8 cellular contexts compared by ENCODE assay signal in genomic region chr17:58007781-58008706, GRCh38. TPM values are rescaled to one million over a fixed set of nuclear protein-coding genes. Genes with fewer than 3 reads are reported as not detected.
DNase-seq lines count a peak whose midpoint lies in the region; ATAC-seq, FAIRE-seq and TF ChIP-seq lines count a peak whose summit lies in the region.

No MANE protein-coding gene starts in this region.

- H3K9me1 ChIP-seq in keratinocyte (ENCODE audit: control insufficient read depth, extremely low read depth, insufficient read depth, low read length) = no peaks in the 10 kb centered on the region

- H3K4me1 ChIP-seq in keratinocyte (ENCODE audit: control insufficient read depth, extremely low read depth, insufficient read depth, low read length) = peaks cover 33% of the 10 kb centered on the region
- H3K4me1 ChIP-seq in thoracic aorta (ENCODE audit: control insufficient read depth in 1 of 2, low read depth in 2 of 2) = peaks cover 10 to 39% of the 10 kb centered on the region in 2 donors

- no peak for FAIRE-seq in keratinocyte (lab: Jason Lieb, UNC)

- peak overlapping the region; percentile 100 for H3K9ac ChIP-seq in keratinocyte (ENCODE audit: control insufficient read depth, extremely low read depth, insufficient read depth, low read length)

- H3K27me3 ChIP-seq in keratinocyte (ENCODE audit: control insufficient read depth, extremely low read depth, insufficient read depth, low read length) (no peaks in the 10 kb centered on the region), thoracic aorta (replicated peaks; ENCODE audit: insufficient read depth) (no peaks in the 10 kb centered on the region)

- H3K36me3 ChIP-seq in keratinocyte (ENCODE audit: control insufficient read depth in 2 of 2, extremely low read depth in 1 of 2, insufficient read depth in 2 of 2, low read length in 2 of 2) (peaks cover 13 to 27% of the 10 kb centered on the region in 2 experiments), thoracic aorta (peaks cover 27% of the 10 kb centered on the region)

- H3K4me2 ChIP-seq in keratinocyte (ENCODE audit: control insufficient read depth, extremely low read depth, insufficient read depth, low read depth, low read length) = peak overlapping the region; percentile 99

- DNase-seq in AG09309 (ENCODE audit: low read depth) = no peak
- DNase-seq in activated naive CD8-positive, alpha-beta T cell treated with anti-CD3 and anti-CD28 coated beads, Interleukin-2, amount 10 ng/mL, durations not matched to agents 7 days and 5 days = no peak
- no peak for DNase-seq in keratinocyte (ENCODE audit: low read depth, low spot score)
- no peak for DNase-seq in thoracic aorta (ENCODE audit: low spot score)
- no peak for DNase-seq in stimulated activated CD4-positive, alpha-beta T cell treated with anti-CD3 and anti-CD28 coated beads, Interleukin-4, amount 100 ng/mL, for 4 hours
- DNase-seq in NOMO-1 treated with dmso at 0.1 percent for 144 hours (lab: John Stamatoyannopoulos, UW; ENCODE audit: unreplicated experiment) = no peak

- peaks cover 35% of the 10 kb centered on the region for H3K4me1 Mint-ChIP-seq in activated naive CD8-positive, alpha-beta T cell treated with anti-CD3 and anti-CD28 coated beads, Interleukin-2, amount 10 ng/mL, durations not matched to agents 7 days and 5 days

- H3K27ac Mint-ChIP-seq in activated naive CD8-positive, alpha-beta T cell treated with anti-CD3 and anti-CD28 coated beads, Interleukin-2, amount 10 ng/mL, durations not matched to agents 7 days and 5 days = peak overlapping the region; percentile 99

- H2AFZ ChIP-seq in keratinocyte (ENCODE audit: control insufficient read depth, low read length) = peak overlapping the region; percentile 88

- ATAC-seq in HG03342 (IDR thresholded peaks at IDR 0.05; ENCODE audit: unreplicated experiment) = peak; percentile 24
- ATAC-seq in activated naive CD8-positive, alpha-beta T cell treated with anti-CD3 and anti-CD28 coated beads, Interleukin-2, amount 10 ng/mL, durations not matched to agents 7 days and 5 days (ENCODE audit: low read depth) = peak; percentile 21
- ATAC-seq in thoracic aorta (ENCODE audit: insufficient number of reproducible peaks, low FRiP score, low read depth) = no peak

- no peaks in the 10 kb centered on the region for H3K9me3 ChIP-seq in keratinocyte (ENCODE audit: control insufficient read depth, low read depth, low read length)
- no peaks in the 10 kb centered on the region for H3K9me3 ChIP-seq in thoracic aorta

- H4K20me1 ChIP-seq in keratinocyte (ENCODE audit: control insufficient read depth, extremely low read depth, insufficient read depth, low read length) = peaks cover 25% of the 10 kb centered on the region

- peak; percentile 57 for TF ChIP-seq POLR2A in GM19099 (IDR thresholded peaks at IDR 0.05; ENCODE audit: extremely low read depth, insufficient read length, low read depth)

- no peak for TF ChIP-seq CTCF in AG09309 (IDR thresholded peaks at IDR 0.05; ENCODE audit: control insufficient read depth, insufficient read depth, low read depth, low read length, missing control alignments)
- TF ChIP-seq CTCF in keratinocyte (optimal IDR thresholded peaks at IDR 0.05 in 1 of 3, IDR thresholded peaks at IDR 0.05 in 1 of 3, conservative IDR thresholded peaks at IDR 0.05 in 1 of 3; ENCODE audit: extremely low read depth in 1 of 3, insufficient read depth in 2 of 3, low read length in 3 of 3) = no peak
- no peak for TF ChIP-seq CTCF in thoracic aorta (IDR thresholded peaks at IDR 0.05)

- H3K27ac ChIP-seq in keratinocyte (ENCODE audit: control insufficient read depth, insufficient read depth, low read length) = peak overlapping the region; percentile 99
- peak overlapping the region; percentile 56 to 100 for H3K27ac ChIP-seq in thoracic aorta

- H3K4me3 Mint-ChIP-seq in activated naive CD8-positive, alpha-beta T cell treated with anti-CD3 and anti-CD28 coated beads, Interleukin-2, amount 10 ng/mL, durations not matched to agents 7 days and 5 days = peak overlapping the region; percentile 98

- no peaks in the 10 kb centered on the region for H3K27me3 Mint-ChIP-seq in activated naive CD8-positive, alpha-beta T cell treated with anti-CD3 and anti-CD28 coated beads, Interleukin-2, amount 10 ng/mL, durations not matched to agents 7 days and 5 days

- POLR2A ChIA-PET in activated naive CD8-positive, alpha-beta T cell treated with anti-CD3 and anti-CD28 coated beads, Interleukin-2, amount 10 ng/mL, durations not matched to agents 7 days and 5 days (lab: Charles Lee) = interaction anchor here (0.7 to 4.6 kb wide), 26 partner anchors 11 to 623 kb away, joined by 3 to 49 read pairs (median 4); partner anchors contain the start of genes CUEDC1, DYNLL2, MRPS23 and SUPT4H1

- peaks cover 40% of the 10 kb centered on the region for H3K79me2 ChIP-seq in keratinocyte (ENCODE audit: control insufficient read depth, insufficient read depth, low read length)

- H3K36me3 Mint-ChIP-seq in activated naive CD8-positive, alpha-beta T cell treated with anti-CD3 and anti-CD28 coated beads, Interleukin-2, amount 10 ng/mL, durations not matched to agents 7 days and 5 days = peaks cover 31% of the 10 kb centered on the region

- no peaks in the 10 kb centered on the region for H3K9me3 Mint-ChIP-seq in activated naive CD8-positive, alpha-beta T cell treated with anti-CD3 and anti-CD28 coated beads, Interleukin-2, amount 10 ng/mL, durations not matched to agents 7 days and 5 days

- dilution Hi-C loops in keratinocyte (cut with MboI; ENCODE audit: extremely low pct_ligation_motif_present, low sequenced_read_pairs) = no loop called here

- peak overlapping the region; percentile 91 for H3K4me3 ChIP-seq in AG09309 (ENCODE audit: control insufficient read depth, low read depth, low read length)
- peak overlapping the region; percentile 98 to 99 (median 99) for H3K4me3 ChIP-seq in keratinocyte (ENCODE audit: control insufficient read depth in 2 of 3, extremely low read depth in 1 of 3, insufficient read depth in 2 of 3, low read depth in 1 of 3, low read length in 3 of 3)
- peak overlapping the region; percentile 92 for H3K4me3 ChIP-seq in thoracic aorta

RNA-seq across cellular contexts. Expression of gene SRSF1, which starts 1.0 kb away (rescaled TPM):
- 100 to 1,000 TPM; 314 to 323 TPM for total RNA-seq in activated naive CD8-positive, alpha-beta T cell treated with anti-CD3 and anti-CD28 coated beads, Interleukin-2, amount 10 ng/mL, durations not matched to agents 7 days and 5 days
- 149 to 272 TPM (median 167 TPM) in 3 replicates for polyA plus RNA-seq in keratinocyte
- polyA plus RNA-seq in keratinocyte (2011; ENCODE audit: low read depth) = 213 TPM
- 111 and 149 TPM in 2 replicates for polyA plus RNA-seq in keratinocyte (2011; cell fraction: cytosol; rRNA removed)
- polyA plus RNA-seq in keratinocyte (2011; cell fraction: nucleus; rRNA removed) = 170 and 203 TPM in 2 replicates
- 59.2 and 242 TPM in 2 replicates for polyA plus RNA-seq in keratinocyte (2012; ENCODE audit: low replicate concordance)
- polyA minus RNA-seq in keratinocyte = 172 to 282 TPM (median 183 TPM) in 3 replicates
- 254 TPM for polyA minus RNA-seq in keratinocyte (2011; cell fraction: cytosol; rRNA and poly(A)+ RNA removed)
- polyA minus RNA-seq in keratinocyte (2011; cell fraction: nucleus; rRNA and poly(A)+ RNA removed) = 194 and 199 TPM in 2 replicates
- total RNA-seq in thoracic aorta = 100 to 1,000 TPM; 132 to 220 TPM

RNA-seq across cellular contexts. Expression of gene VEZF1, which starts 20.0 kb away (rescaled TPM):
- 10 to 100 TPM; 54.0 to 57.8 TPM for total RNA-seq in activated naive CD8-positive, alpha-beta T cell treated with anti-CD3 and anti-CD28 coated beads, Interleukin-2, amount 10 ng/mL, durations not matched to agents 7 days and 5 days
- polyA plus RNA-seq in keratinocyte = 13.7 to 25.3 TPM (median 22.8 TPM) in 3 replicates
- 6.9 TPM for polyA plus RNA-seq in keratinocyte (2011; ENCODE audit: low read depth)
- 14.0 and 21.3 TPM in 2 replicates for polyA plus RNA-seq in keratinocyte (2011; cell fraction: cytosol; rRNA removed)
- polyA plus RNA-seq in keratinocyte (2011; cell fraction: nucleus; rRNA removed) = 19.0 and 24.6 TPM in 2 replicates
- polyA plus RNA-seq in keratinocyte (2012; ENCODE audit: low replicate concordance) = 10.7 and 25.3 TPM in 2 replicates
- polyA minus RNA-seq in keratinocyte = 27.9 to 46.1 TPM (median 35.7 TPM) in 3 replicates
- polyA minus RNA-seq in keratinocyte (2011; cell fraction: cytosol; rRNA and poly(A)+ RNA removed) = 18.4 TPM
- polyA minus RNA-seq in keratinocyte (2011; cell fraction: nucleus; rRNA and poly(A)+ RNA removed) = 14.5 and 22.1 TPM in 2 replicates
- 10 to 100 TPM; 68.4 to 75.5 TPM for total RNA-seq in thoracic aorta

RNA-seq across cellular contexts. Expression of gene CUEDC1, which starts 52.8 kb away (rescaled TPM):
- 1 to 10 TPM in 1 of 2 experiments, under 1 TPM in 1; 0.28 to 1.2 TPM for total RNA-seq in activated naive CD8-positive, alpha-beta T cell treated with anti-CD3 and anti-CD28 coated beads, Interleukin-2, amount 10 ng/mL, durations not matched to agents 7 days and 5 days
- 12.9 to 18.7 TPM (median 14.4 TPM) in 3 replicates for polyA plus RNA-seq in keratinocyte
- polyA plus RNA-seq in keratinocyte (2011; ENCODE audit: low read depth) = 3.6 TPM
- polyA plus RNA-seq in keratinocyte (2011; cell fraction: cytosol; rRNA removed) = 11.2 and 13.6 TPM in 2 replicates
- 31.3 and 40.1 TPM in 2 replicates for polyA plus RNA-seq in keratinocyte (2011; cell fraction: nucleus; rRNA removed)
- polyA plus RNA-seq in keratinocyte (2012; ENCODE audit: low replicate concordance) = 6.4 and 19.7 TPM in 2 replicates
- polyA minus RNA-seq in keratinocyte = 13.5 to 25.5 TPM (median 14.4 TPM) in 3 replicates
- 18.4 TPM for polyA minus RNA-seq in keratinocyte (2011; cell fraction: cytosol; rRNA and poly(A)+ RNA removed)
- 13.1 and 14.2 TPM in 2 replicates for polyA minus RNA-seq in keratinocyte (2011; cell fraction: nucleus; rRNA and poly(A)+ RNA removed)
- 10 to 100 TPM; 32.7 to 93.1 TPM for total RNA-seq in thoracic aorta

Comparison
In these comparisons a context has a peak if more than half of its experiments do, and no peak if none do; other contexts are left out.
1. RNA of gene CUEDC1, which starts 52.8 kb away (total RNA-seq): 32.7 to 93.1 TPM in thoracic aorta; 0.28 to 1.2 TPM in activated naive CD8-positive, alpha-beta T cell treated with anti-CD3 and anti-CD28 coated beads, Interleukin-2, amount 10 ng/mL, durations not matched to agents 7 days and 5 days; every median in the first group is over 10 times any median in the second.
2. Peak in every context shown above with its lines, with median percentiles within 50 percentile points of each other: H3K4me3 ChIP-seq.